ENCODE assay signal across 22 cellular contexts in genomic region chr4:95729596-95729995, GRCh38.
DNase-seq lines count a peak whose midpoint lies in the region; ATAC-seq and TF ChIP-seq lines count a peak whose summit lies in the region.
"Had no signal": no experiment of that assay in that cellular context is flagged by ENCODE, and none has a peak within 500 bp of the region (broad histone marks: within the 10 kb centered on the region; RNA-seq: fewer than 3 reads in every experiment).

No MANE protein-coding gene starts in this region.

- H3K36me3 Mint-ChIP-seq in GM23338 (ENCODE audit: low read depth) = no peaks in the 10 kb centered on the region
- H3K36me3 Mint-ChIP-seq: CD8-positive, alpha-beta memory T cell had no signal

- H3K9me3 Mint-ChIP-seq in GM23338 = no peaks in the 10 kb centered on the region

- TF ChIP-seq CTCF in A673 (conservative IDR thresholded peaks at IDR 0.05; ENCODE audit: low read depth, low read length) = no peak
- no peak for TF ChIP-seq CTCF in GM23338 (conservative IDR thresholded peaks at IDR 0.05; ENCODE audit: low read depth in 2 of 2)

- intact Hi-C loops in A673 (cut with micrococcal nuclease; ENCODE audit: unreplicated experiment) = no loop called here

- peak; percentile 77 for ATAC-seq in GM23338
- ATAC-seq in HG02885 (IDR thresholded peaks at IDR 0.05; ENCODE audit: poor library complexity, unreplicated experiment) = no peak

- H3K27ac ChIP-seq in A673 (ENCODE audit: low read depth, low read length, poor library complexity, severe bottlenecking) (no peak overlapping the region), GM23338 (ENCODE audit: low read depth) (no peak overlapping the region)

- H3K4me1 ChIP-seq in A673 (ENCODE audit: insufficient read depth, low read length, poor library complexity, severe bottlenecking) (no peaks in the 10 kb centered on the region), GM23338 (ENCODE audit: insufficient read depth) (peaks cover 19% of the 10 kb centered on the region)
- H3K4me1 ChIP-seq: HAP-1 had no signal

- POLR2A ChIA-PET in A673 (lab: Charles Lee; ENCODE audit: low non-redundant PET) = no interaction called here

- H3K9me3 ChIP-seq in A673 (ENCODE audit: low read depth, low read length, poor library complexity, severe bottlenecking) = no peaks in the 10 kb centered on the region
- H3K9me3 ChIP-seq: HAP-1, MG63 had no signal

- peak overlapping the region; percentile 45 for H3K4me2 ChIP-seq in GM23338

- H3K4me1 Mint-ChIP-seq in GM23338 = peaks cover 28% of the 10 kb centered on the region
- H3K4me1 Mint-ChIP-seq: CD8-positive, alpha-beta memory T cell; IgD-negative memory B cell had no signal

- H4K20me1 ChIP-seq in GM23338 (replicated peaks; ENCODE audit: insufficient read depth) = no peaks in the 10 kb centered on the region

- H3K36me3 ChIP-seq in A673 (ENCODE audit: insufficient read depth, low read length, poor library complexity, severe bottlenecking) (no peaks in the 10 kb centered on the region), GM23338 (ENCODE audit: insufficient read depth) (no peaks in the 10 kb centered on the region)
- H3K36me3 ChIP-seq: HAP-1, MG63 had no signal

- CTCF ChIA-PET in A673 (lab: Charles Lee) = no interaction called here

- no TSS peak for BruUV-seq in A673 (replicated peaks; lab: Mats Ljungman, UMichigan)

- peak overlapping the region; percentile 83 for H2AFZ ChIP-seq in GM23338

- no peak overlapping the region for H3K4me3 Mint-ChIP-seq in GM23338
- H3K4me3 Mint-ChIP-seq: CD8-positive, alpha-beta memory T cell; IgD-negative memory B cell had no signal

- no peak overlapping the region; the same call in 1 of the 2 replicates for H3K27ac Mint-ChIP-seq in GM23338
- H3K27ac Mint-ChIP-seq: CD8-positive, alpha-beta memory T cell; IgD-negative memory B cell had no signal

- H3K9me2 ChIP-seq in GM23338 (ENCODE audit: insufficient read depth) = peaks cover under 1% of the 10 kb centered on the region; the same call in 1 of the 2 replicates

- H3F3A ChIP-seq in GM23338 (replicated peaks; ENCODE audit: low read depth) = no peaks in the 10 kb centered on the region

- H3K79me2 ChIP-seq in GM23338 (replicated peaks; ENCODE audit: insufficient read depth) = no peaks in the 10 kb centered on the region

- H3K27me3 ChIP-seq in A673 (replicated peaks; ENCODE audit: insufficient read depth, low read depth, low read length, poor library complexity) (no peaks in the 10 kb centered on the region), GM23338 (ENCODE audit: insufficient read depth) (no peaks in the 10 kb centered on the region)
- H3K27me3 ChIP-seq: MG63 had no signal

- H3K27me3 Mint-ChIP-seq in GM23338 (ENCODE audit: insufficient read depth, low read depth, poor library complexity) = peaks cover 4% of the 10 kb centered on the region
- H3K27me3 Mint-ChIP-seq: CD8-positive, alpha-beta memory T cell; IgD-negative memory B cell had no signal

- DNase-seq in A673 (ENCODE audit: low spot score) (peak; percentile 1), GM23338 (ENCODE audit: low spot score) (peak; percentile 55), NCI-H526 treated with DMSO at 0.1 percent for 48 hours (lab: John Stamatoyannopoulos, UW) (peak; percentile 12), iPS DF 19.7 (ENCODE audit: low read depth, low spot score) (peak; percentile 38), mesenteric fat pad (ENCODE audit: low spot score) (no peak), NCI-H524 treated with DMSO at 0.1 percent for 48 hours (lab: John Stamatoyannopoulos, UW) (no peak)
- DNase-seq: ACHN; C1 segment of cervical spinal cord; CD8-positive, alpha-beta memory T cell; DMS79 treated with DMSO at 0.1 percent for 48 hours; Karpas-422; MG63; NCI-H1048; NCI-H146; NCI-H2107; NCI-H82; OCI-M1; Right ventricle myocardium superior; SW 1271 had no signal

- H3K4me3 ChIP-seq in A673 (ENCODE audit: low read depth, low read length, poor library complexity, severe bottlenecking) (no peak overlapping the region), GM23338 (no peak overlapping the region)
- H3K4me3 ChIP-seq: HAP-1, MG63 had no signal

TF ChIP-seq in GM23338, 12 proteins besides CTCF, POLR2A, EP300 and RAD21 (continues in another document):
- TF ChIP-seq STAT1 (IDR thresholded peaks at IDR 0.05; ENCODE audit: unreplicated experiment) (no peak), ZNF114 (CRISPR knock-in tag; IDR thresholded peaks at IDR 0.05) (no peak), POLR2AphosphoS5 (IDR thresholded peaks at IDR 0.05; ENCODE audit: low read depth) (no peak), EZH2phosphoT487 (IDR thresholded peaks at IDR 0.05; ENCODE audit: unreplicated experiment) (no peak), CREB1 (CRISPR knock-in tag; IDR thresholded peaks at IDR 0.05; ENCODE audit: low read depth) (no peak)
- TF ChIP-seq, protein P1, sequence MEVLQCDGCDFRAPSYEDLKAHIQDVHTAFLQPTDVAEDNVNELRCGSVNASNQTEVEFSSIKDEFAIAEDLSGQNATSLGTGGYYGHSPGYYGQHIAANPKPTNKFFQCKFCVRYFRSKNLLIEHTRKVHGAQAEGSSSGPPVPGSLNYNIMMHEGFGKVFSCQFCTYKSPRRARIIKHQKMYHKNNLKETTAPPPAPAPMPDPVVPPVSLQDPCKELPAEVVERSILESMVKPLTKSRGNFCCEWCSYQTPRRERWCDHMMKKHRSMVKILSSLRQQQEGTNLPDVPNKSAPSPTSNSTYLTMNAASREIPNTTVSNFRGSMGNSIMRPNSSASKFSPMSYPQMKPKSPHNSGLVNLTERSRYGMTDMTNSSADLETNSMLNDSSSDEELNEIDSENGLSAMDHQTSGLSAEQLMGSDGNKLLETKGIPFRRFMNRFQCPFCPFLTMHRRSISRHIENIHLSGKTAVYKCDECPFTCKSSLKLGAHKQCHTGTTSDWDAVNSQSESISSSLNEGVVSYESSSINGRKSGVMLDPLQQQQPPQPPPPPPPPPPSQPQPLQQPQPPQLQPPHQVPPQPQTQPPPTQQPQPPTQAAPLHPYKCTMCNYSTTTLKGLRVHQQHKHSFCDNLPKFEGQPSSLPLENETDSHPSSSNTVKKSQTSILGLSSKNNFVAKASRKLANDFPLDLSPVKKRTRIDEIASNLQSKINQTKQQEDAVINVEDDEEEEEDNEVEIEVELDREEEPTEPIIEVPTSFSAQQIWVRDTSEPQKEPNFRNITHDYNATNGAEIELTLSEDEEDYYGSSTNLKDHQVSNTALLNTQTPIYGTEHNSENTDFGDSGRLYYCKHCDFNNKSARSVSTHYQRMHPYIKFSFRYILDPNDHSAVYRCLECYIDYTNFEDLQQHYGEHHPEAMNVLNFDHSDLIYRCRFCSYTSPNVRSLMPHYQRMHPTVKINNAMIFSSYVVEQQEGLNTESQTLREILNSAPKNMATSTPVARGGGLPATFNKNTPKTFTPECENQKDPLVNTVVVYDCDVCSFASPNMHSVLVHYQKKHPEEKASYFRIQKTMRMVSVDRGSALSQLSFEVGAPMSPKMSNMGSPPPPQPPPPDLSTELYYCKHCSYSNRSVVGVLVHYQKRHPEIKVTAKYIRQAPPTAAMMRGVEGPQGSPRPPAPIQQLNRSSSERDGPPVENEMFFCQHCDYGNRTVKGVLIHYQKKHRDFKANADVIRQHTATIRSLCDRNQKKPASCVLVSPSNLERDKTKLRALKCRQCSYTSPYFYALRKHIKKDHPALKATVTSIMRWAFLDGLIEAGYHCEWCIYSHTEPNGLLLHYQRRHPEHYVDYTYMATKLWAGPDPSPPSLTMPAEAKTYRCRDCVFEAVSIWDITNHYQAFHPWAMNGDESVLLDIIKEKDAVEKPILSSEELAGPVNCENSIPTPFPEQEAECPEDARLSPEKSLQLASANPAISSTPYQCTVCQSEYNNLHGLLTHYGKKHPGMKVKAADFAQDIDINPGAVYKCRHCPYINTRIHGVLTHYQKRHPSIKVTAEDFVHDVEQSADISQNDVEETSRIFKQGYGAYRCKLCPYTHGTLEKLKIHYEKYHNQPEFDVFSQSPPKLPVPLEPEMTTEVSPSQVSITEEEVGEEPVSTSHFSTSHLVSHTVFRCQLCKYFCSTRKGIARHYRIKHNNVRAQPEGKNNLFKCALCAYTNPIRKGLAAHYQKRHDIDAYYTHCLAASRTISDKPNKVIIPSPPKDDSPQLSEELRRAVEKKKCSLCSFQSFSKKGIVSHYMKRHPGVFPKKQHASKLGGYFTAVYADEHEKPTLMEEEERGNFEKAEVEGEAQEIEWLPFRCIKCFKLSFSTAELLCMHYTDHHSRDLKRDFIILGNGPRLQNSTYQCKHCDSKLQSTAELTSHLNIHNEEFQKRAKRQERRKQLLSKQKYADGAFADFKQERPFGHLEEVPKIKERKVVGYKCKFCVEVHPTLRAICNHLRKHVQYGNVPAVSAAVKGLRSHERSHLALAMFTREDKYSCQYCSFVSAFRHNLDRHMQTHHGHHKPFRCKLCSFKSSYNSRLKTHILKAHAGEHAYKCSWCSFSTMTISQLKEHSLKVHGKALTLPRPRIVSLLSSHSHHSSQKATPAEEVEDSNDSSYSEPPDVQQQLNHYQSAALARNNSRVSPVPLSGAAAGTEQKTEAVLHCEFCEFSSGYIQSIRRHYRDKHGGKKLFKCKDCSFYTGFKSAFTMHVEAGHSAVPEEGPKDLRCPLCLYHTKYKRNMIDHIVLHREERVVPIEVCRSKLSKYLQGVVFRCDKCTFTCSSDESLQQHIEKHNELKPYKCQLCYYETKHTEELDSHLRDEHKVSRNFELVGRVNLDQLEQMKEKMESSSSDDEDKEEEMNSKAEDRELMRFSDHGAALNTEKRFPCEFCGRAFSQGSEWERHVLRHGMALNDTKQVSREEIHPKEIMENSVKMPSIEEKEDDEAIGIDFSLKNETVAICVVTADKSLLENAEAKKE (CRISPR knock-in tag; IDR thresholded peaks at IDR 0.05) = peak; percentile 21; the same call in 1 of the 2 replicates

Comparison
In these comparisons a context has a peak if more than half of its experiments do, and no peak if none do; other contexts are left out.
1. DNase-seq: peak in A673 (single experiment), GM23338 (single experiment), NCI-H526 treated with DMSO at 0.1 percent for 48 hours (single experiment) and iPS DF 19.7 (single experiment); none in mesenteric fat pad (single experiment) and NCI-H524 treated with DMSO at 0.1 percent for 48 hours (single experiment).